ENCODE assay signal across 15 cellular contexts in the genomic region with DNA sequence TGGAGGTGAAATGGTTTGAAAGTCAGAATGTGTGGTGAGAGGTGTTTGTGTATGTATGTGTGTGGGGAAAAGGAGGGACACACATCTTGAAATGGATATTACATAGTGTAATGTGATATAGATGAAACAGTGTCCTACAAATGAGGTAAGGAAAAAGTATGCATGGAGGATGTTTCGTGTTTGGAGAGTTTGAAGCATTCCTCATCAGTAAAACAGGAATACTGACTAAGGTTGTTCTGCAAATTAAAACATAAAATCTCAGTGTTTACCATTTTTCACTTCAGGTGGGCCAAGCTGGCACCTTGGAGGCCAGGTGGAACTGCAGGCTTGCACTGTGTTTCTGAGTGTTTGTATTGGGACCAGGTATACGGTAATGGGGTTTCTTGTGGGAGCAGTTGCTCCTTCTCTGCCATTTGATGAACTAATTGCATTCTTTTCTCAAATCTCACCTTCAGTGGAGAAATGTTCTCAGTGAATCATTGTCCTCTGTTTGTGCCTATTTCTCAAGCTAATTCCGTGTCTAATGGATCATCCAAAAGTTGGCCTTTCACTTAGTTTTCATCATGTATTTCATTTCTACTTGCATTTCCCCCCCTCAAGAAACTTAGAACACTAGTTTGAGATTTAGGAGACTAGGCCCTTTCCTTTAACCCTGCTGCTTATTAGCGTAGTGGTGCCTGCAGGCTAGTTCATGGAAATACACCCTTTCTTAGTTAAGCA. TPM values are rescaled to one million over a fixed set of nuclear protein-coding genes. Genes with fewer than 3 reads are reported as not detected.
A peak's percentile ranks its signal among the peaks of the same experiment; 100 is the strongest.
DNase-seq lines count a peak whose midpoint lies in the region; ATAC-seq, FAIRE-seq and TF ChIP-seq lines count a peak whose summit lies in the region.
"Had no signal": no experiment of that assay in that cellular context is flagged by ENCODE, and none has a peak within 500 bp of the region (broad histone marks: within the 10 kb centered on the region; RNA-seq: fewer than 3 reads in every experiment).

No MANE protein-coding gene starts in this region.

- TF ChIP-seq RAD21 in A549 (conservative IDR thresholded peaks at IDR 0.05 in 1 of 2, IDR thresholded peaks at IDR 0.05 in 1 of 2), result no peak

- H3K27ac Mint-ChIP-seq in Calu3 (ENCODE audit: unreplicated experiment) (peak overlapping the region; percentile 16), WTC11 (peak overlapping the region; percentile 82)

- H3K4me1 Mint-ChIP-seq in Calu3 (ENCODE audit: low read depth, unreplicated experiment) (no peaks in the 10 kb centered on the region), WTC11 (peaks cover 31% of the 10 kb centered on the region)

- ATAC-seq in A549, result 0 out of 6 replicates have a peak, but pooled peaks of 1 of the 2 experiments have one; percentile 31
- no peak for ATAC-seq in WTC11
- no peak for ATAC-seq in GM18861 (IDR thresholded peaks at IDR 0.05; ENCODE audit: unreplicated experiment)
- ATAC-seq: Panc1 had no signal

- no peak overlapping the region for H3K4me2 ChIP-seq in A549

- BruUV-seq in Calu3 (replicated peaks; lab: Mats Ljungman, UMichigan), result no TSS peak

- no peak for TF ChIP-seq EP300 in A549 (IDR thresholded peaks at IDR 0.05)

- intact Hi-C loops in Calu3 (cut with micrococcal nuclease; ENCODE audit: unreplicated experiment), result no loop called here

- H3K27me3 Mint-ChIP-seq in Calu3 (ENCODE audit: unreplicated experiment), result no peaks in the 10 kb centered on the region
- no peaks in the 10 kb centered on the region for H3K27me3 Mint-ChIP-seq in WTC11 (ENCODE audit: low read depth)

- TF ChIP-seq CTCF in A549 (IDR thresholded peaks at IDR 0.05), result no peak
- TF ChIP-seq CTCF in Calu3 (IDR thresholded peaks at IDR 0.05; ENCODE audit: unreplicated experiment), result no peak
- no peak for TF ChIP-seq CTCF in WTC11 (IDR thresholded peaks at IDR 0.05)
- no peak for TF ChIP-seq CTCF in GM10248 (IDR thresholded peaks at IDR 0.05; ENCODE audit: control extremely low read depth, extremely low read depth, low read depth, missing control alignments)

- no peak for FAIRE-seq in A549 (lab: Jason Lieb, UNC)

- peaks cover 29% of the 10 kb centered on the region; the same call in 2 of the 3 replicates for H3K4me1 ChIP-seq in A549
- H3K4me1 ChIP-seq: right atrium auricular region had no signal

- H3K9me3 Mint-ChIP-seq in Calu3 (ENCODE audit: low read depth, unreplicated experiment) (no peaks in the 10 kb centered on the region), WTC11 (no peaks in the 10 kb centered on the region)

- WGBS in A549 (ENCODE audit: missing lambda C conversion rate), result 85% methylated on average over 4 of the region's 4 CpGs

- H3K4me3 ChIP-seq in A549, result no peak overlapping the region
- H3K4me3 ChIP-seq: right atrium auricular region had no signal

- POLR2A ChIA-PET in A549 (lab: Yijun Ruan, JAX), result no interaction called here
- POLR2A ChIA-PET in WTC11 (lab: Charles Lee), result interaction anchor here (1.0 kb wide), 1 partner anchor 36 kb away, joined by 3 read pairs; the partner anchor contains the start of gene KPNB1
- POLR2A ChIA-PET in GM10248 (lab: Yijun Ruan, JAX), result no interaction called here

- TF ChIP-seq POLR2A in A549 (IDR thresholded peaks at IDR 0.05; ENCODE audit: low read length), result no peak

- no peak overlapping the region for H3K27ac ChIP-seq in A549
- H3K27ac ChIP-seq: right atrium auricular region had no signal

- H3K4me3 Mint-ChIP-seq in Calu3 (ENCODE audit: low read depth, unreplicated experiment) (no peak overlapping the region), WTC11 (no peak overlapping the region)

- CTCF ChIA-PET in A549 (lab: Yijun Ruan, JAX), result interaction anchor here (0.6 to 3.4 kb wide), 6 partner anchors 11 to 367 kb away, joined by 3 to 15 read pairs (median 4); partner anchors contain the start of gene TBX21
- CTCF ChIA-PET in Calu3 (lab: Charles Lee), result no interaction called here
- CTCF ChIA-PET in WTC11 (lab: Charles Lee), result interaction anchor here (0.8 kb wide), 1 partner anchor 13 kb away, joined by 6 read pairs; no protein-coding TSS in a partner anchor
- CTCF ChIA-PET in GM10248 (lab: Yijun Ruan, JAX), result interaction anchor here (0.9 kb wide), 1 partner anchor 21 kb away, joined by 3 read pairs; no protein-coding TSS in a partner anchor

- H3K36me3 Mint-ChIP-seq in Calu3 (ENCODE audit: insufficient read depth, unreplicated experiment), result peaks cover 86% of the 10 kb centered on the region
- H3K36me3 Mint-ChIP-seq in WTC11, result peaks cover 28% of the 10 kb centered on the region

- DNase-seq in A549 (ENCODE audit: low read depth in 1 of 2, low spot score in 1 of 2) (no peak), Calu3 (no peak), WTC11 (ENCODE audit: low spot score) (no peak), kidney tubule cell (ENCODE audit: low spot score) (peak; percentile 65), GM10248 (ENCODE audit: extremely low spot score) (no peak), DMS79 (lab: John Stamatoyannopoulos, UW) (no peak), superior temporal gyrus (ENCODE audit: extremely low spot score) (no peak)
- DNase-seq: activated CD8-positive, alpha-beta memory T cell treated with anti-CD3 and anti-CD28 coated beads for 24 hours; aorta; NCI-H446 had no signal

- no peaks in the 10 kb centered on the region for H3K9me3 ChIP-seq in A549
- H3K9me3 ChIP-seq: right atrium auricular region had no signal

TF ChIP-seq in A549, 52 proteins besides CTCF, POLR2A, EP300 and RAD21:
- TF ChIP-seq RARB (CRISPR knock-in tag; IDR thresholded peaks at IDR 0.05), result no peak
- no peak for TF ChIP-seq EHMT2 (IDR thresholded peaks at IDR 0.05; ENCODE audit: low read depth)
- no peak for TF ChIP-seq ZNF302 (CRISPR knock-in tag; IDR thresholded peaks at IDR 0.05)
- TF ChIP-seq FOSL2 (IDR thresholded peaks at IDR 0.05), result no peak
- peak; percentile 21; the same call in 1 of the 2 replicates for TF ChIP-seq FOSL2 (CRISPR knock-in tag; IDR thresholded peaks at IDR 0.05)
- no peak for TF ChIP-seq CBX2 (IDR thresholded peaks at IDR 0.05; ENCODE audit: borderline replicate concordance, low read depth)
- peak; percentile 58; the same call in 1 of the 2 replicates for TF ChIP-seq TFCP2L1 (CRISPR knock-in tag; IDR thresholded peaks at IDR 0.05)
TF ChIP-seq in A549: peak in this region for 2.

TF ChIP-seq in WTC11, 78 proteins besides CTCF, POLR2A, EP300 and RAD21 (continues in another document):
- TF ChIP-seq GRHL2 (CRISPR knock-in tag; IDR thresholded peaks at IDR 0.05; ENCODE audit: insufficient replicate concordance, severe bottlenecking), result no peak
- TF ChIP-seq FOXP1 (CRISPR knock-in tag; IDR thresholded peaks at IDR 0.05; ENCODE audit: borderline replicate concordance), result no peak
- TF ChIP-seq ZNF281 (CRISPR knock-in tag; IDR thresholded peaks at IDR 0.05), result no peak
- TF ChIP-seq ETV6 (CRISPR knock-in tag; IDR thresholded peaks at IDR 0.05), result no peak
- TF ChIP-seq ZNF671 (CRISPR knock-in tag; IDR thresholded peaks at IDR 0.05), result 0 out of 2 replicates have a peak, but pooled peaks have one; percentile 7
- no peak for TF ChIP-seq ZNF423 (CRISPR knock-in tag; IDR thresholded peaks at IDR 0.05)
- no peak for TF ChIP-seq SOX15 (CRISPR knock-in tag; IDR thresholded peaks at IDR 0.05)
- 0 out of 2 replicates have a peak, but pooled peaks have one; percentile 5 for TF ChIP-seq EMX1 (CRISPR knock-in tag; IDR thresholded peaks at IDR 0.05)
- no peak for TF ChIP-seq MYBL2 (CRISPR knock-in tag; IDR thresholded peaks at IDR 0.05)

RNA-seq across cellular contexts. Expression of gene TBKBP1, which starts 8.2 kb away (rescaled TPM):
- polyA plus RNA-seq in A549 (2011; rRNA removed), result 3.3 and 3.4 TPM in 2 replicates
- 5.8 and 8.3 TPM in 2 replicates for polyA plus RNA-seq in A549 (2012; cell fraction: cytosol; rRNA removed)
- polyA plus RNA-seq in A549 (2012; cell fraction: nucleus; rRNA removed), result 12.9 and 18.7 TPM in 2 replicates
- 7.1 to 9.5 TPM (median 9.3 TPM) in 3 replicates for polyA plus RNA-seq in A549 (2017; fragmentation: RNase III; extraction: RNeasy Plus Mini Kit Qiagen cat#74134 plus additional on column Dnase treatment)
- 3.0 and 3.7 TPM in 2 replicates for polyA minus RNA-seq in A549 (2011; rRNA and poly(A)+ RNA removed)
- 6.4 and 6.5 TPM in 2 replicates for total RNA-seq in Calu3 (2022)
- 14.7 to 17.4 TPM (median 15.8 TPM) in 3 replicates for total RNA-seq in WTC11 (2021)

RNA-seq across cellular contexts. Expression of gene KPNB1, which starts 36.0 kb away (rescaled TPM):
- polyA plus RNA-seq in A549 (2011; rRNA removed) (358 and 452 TPM in 2 replicates), A549 (2017; fragmentation: RNase III; extraction: RNeasy Plus Mini Kit Qiagen cat#74134 plus additional on column Dnase treatment) (315 to 338 TPM (median 320 TPM) in 3 replicates)
- 106 and 139 TPM in 2 replicates for polyA plus RNA-seq in A549 (2012; cell fraction: cytosol; rRNA removed)
- polyA plus RNA-seq in A549 (2012; cell fraction: nucleus; rRNA removed), result 126 and 194 TPM in 2 replicates
- polyA minus RNA-seq in A549 (2011; rRNA and poly(A)+ RNA removed), result 388 and 417 TPM in 2 replicates
- total RNA-seq in Calu3 (2022) (511 and 538 TPM in 2 replicates), WTC11 (2021) (437 to 506 TPM (median 452 TPM) in 3 replicates)

RNA-seq across cellular contexts. Expression of gene TBX21, which starts 47.3 kb away (rescaled TPM):
- polyA plus RNA-seq in A549 (2011; rRNA removed) (0.03 TPM in 1 of 2 replicates, not detected in the other), A549 (2017; fragmentation: RNase III; extraction: RNeasy Plus Mini Kit Qiagen cat#74134 plus additional on column Dnase treatment) (0.04 TPM in 1 of 3 replicates, not detected in the others)
- polyA plus RNA-seq in A549 (2012; cell fraction: cytosol; rRNA removed), result 0.04 TPM in 1 of 2 replicates, not detected in the other
- 0.02 TPM in 1 of 2 replicates, not detected in the other for polyA plus RNA-seq in A549 (2012; cell fraction: nucleus; rRNA removed)
- not detected in 2 replicates for polyA minus RNA-seq in A549 (2011; rRNA and poly(A)+ RNA removed)
- total RNA-seq in Calu3 (2022) (not detected in 2 replicates), WTC11 (2021) (0.15 to 0.18 TPM in 2 of 3 replicates, not detected in the other)
- total RNA-seq: dermis blood vessel endothelial cell, fibroblast of villous mesenchyme had no signal
- polyA plus RNA-seq: aorta had no signal
